ENCODE assay signal across 8 cellular contexts in the genomic region with DNA sequence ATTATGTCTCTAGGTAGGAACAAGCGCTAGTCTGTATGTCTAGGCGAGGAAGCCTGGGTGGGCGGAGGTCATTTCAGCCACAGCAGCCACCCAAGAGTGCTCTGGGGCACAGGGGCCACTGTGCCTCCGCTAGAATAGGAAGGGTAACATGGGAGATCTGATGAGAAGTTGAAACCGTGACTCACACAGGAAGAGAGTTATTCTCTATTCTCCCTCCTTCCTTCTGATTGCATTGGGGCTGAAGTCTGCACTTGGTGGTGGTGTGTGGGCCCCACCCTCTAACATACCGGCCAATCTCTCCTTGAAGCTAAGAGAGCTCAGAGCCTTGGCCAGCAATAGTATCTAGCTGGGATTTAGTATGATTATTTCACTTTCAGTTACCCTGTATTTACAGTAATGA. TPM values are rescaled to one million over a fixed set of nuclear protein-coding genes. Genes with fewer than 3 reads are reported as not detected.
DNase-seq lines count a peak whose midpoint lies in the region; ATAC-seq and TF ChIP-seq lines count a peak whose summit lies in the region.

No MANE protein-coding gene starts in this region.

- no peak overlapping the region for H3K4me3 ChIP-seq in A673 (ENCODE audit: low read depth, low read length, poor library complexity, severe bottlenecking)

- TF ChIP-seq CTCF in A673 (conservative IDR thresholded peaks at IDR 0.05; ENCODE audit: low read depth, low read length) = no peak

- POLR2A ChIA-PET in A673 (lab: Charles Lee; ENCODE audit: low non-redundant PET) = no interaction called here

- intact Hi-C loops in A673 (cut with micrococcal nuclease; ENCODE audit: unreplicated experiment) = no loop called here

- H3K4me1 ChIP-seq in A673 (ENCODE audit: insufficient read depth, low read length, poor library complexity, severe bottlenecking) = no peaks in the 10 kb centered on the region

- ATAC-seq in GM19035 (IDR thresholded peaks at IDR 0.05; ENCODE audit: unreplicated experiment) (peak; percentile 84), HG03066 (IDR thresholded peaks at IDR 0.05; ENCODE audit: low read depth, unreplicated experiment) (peak; percentile 96)

- no peaks in the 10 kb centered on the region for H3K36me3 ChIP-seq in A673 (ENCODE audit: insufficient read depth, low read length, poor library complexity, severe bottlenecking)

- H3K27ac ChIP-seq in A673 (ENCODE audit: low read depth, low read length, poor library complexity, severe bottlenecking) = no peak overlapping the region
- H3K27ac ChIP-seq in substantia nigra (ENCODE audit: low read depth, low read length, poor library complexity, severe bottlenecking) = peak overlapping the region; percentile 23

- DNase-seq in A673 (ENCODE audit: low spot score) (peak; percentile 22), UCSD-AML1 (lab: John Stamatoyannopoulos, UW; ENCODE audit: unreplicated experiment) (peak; percentile 23), substantia nigra (lab: John Stamatoyannopoulos, UW) (no peak), SKM-1 (lab: John Stamatoyannopoulos, UW; ENCODE audit: unreplicated experiment) (no peak), EL (no peak), 8988T (no peak)

- no TSS peak for BruUV-seq in A673 (replicated peaks; lab: Mats Ljungman, UMichigan)

- H3K9me3 ChIP-seq in A673 (ENCODE audit: low read depth, low read length, poor library complexity, severe bottlenecking) = no peaks in the 10 kb centered on the region

- CTCF ChIA-PET in A673 (lab: Charles Lee) = no interaction called here

- no peaks in the 10 kb centered on the region for H3K27me3 ChIP-seq in A673 (replicated peaks; ENCODE audit: insufficient read depth, low read depth, low read length, poor library complexity)

RNA-seq across cellular contexts. Expression of gene GGACT, which starts 20.3 kb away (rescaled TPM):
- total RNA-seq in A673 (2021) = 3.6 and 3.8 TPM in 2 replicates

Comparison
In these comparisons a context has a peak if more than half of its experiments do, and no peak if none do; other contexts are left out.
1. DNase-seq: peak in A673 (single experiment) and UCSD-AML1 (single experiment); none in substantia nigra (0 of 49), SKM-1 (single experiment), EL (single experiment) and 8988T (single experiment).